1 cellular context compared by ENCODE assay signal in the genomic region with DNA sequence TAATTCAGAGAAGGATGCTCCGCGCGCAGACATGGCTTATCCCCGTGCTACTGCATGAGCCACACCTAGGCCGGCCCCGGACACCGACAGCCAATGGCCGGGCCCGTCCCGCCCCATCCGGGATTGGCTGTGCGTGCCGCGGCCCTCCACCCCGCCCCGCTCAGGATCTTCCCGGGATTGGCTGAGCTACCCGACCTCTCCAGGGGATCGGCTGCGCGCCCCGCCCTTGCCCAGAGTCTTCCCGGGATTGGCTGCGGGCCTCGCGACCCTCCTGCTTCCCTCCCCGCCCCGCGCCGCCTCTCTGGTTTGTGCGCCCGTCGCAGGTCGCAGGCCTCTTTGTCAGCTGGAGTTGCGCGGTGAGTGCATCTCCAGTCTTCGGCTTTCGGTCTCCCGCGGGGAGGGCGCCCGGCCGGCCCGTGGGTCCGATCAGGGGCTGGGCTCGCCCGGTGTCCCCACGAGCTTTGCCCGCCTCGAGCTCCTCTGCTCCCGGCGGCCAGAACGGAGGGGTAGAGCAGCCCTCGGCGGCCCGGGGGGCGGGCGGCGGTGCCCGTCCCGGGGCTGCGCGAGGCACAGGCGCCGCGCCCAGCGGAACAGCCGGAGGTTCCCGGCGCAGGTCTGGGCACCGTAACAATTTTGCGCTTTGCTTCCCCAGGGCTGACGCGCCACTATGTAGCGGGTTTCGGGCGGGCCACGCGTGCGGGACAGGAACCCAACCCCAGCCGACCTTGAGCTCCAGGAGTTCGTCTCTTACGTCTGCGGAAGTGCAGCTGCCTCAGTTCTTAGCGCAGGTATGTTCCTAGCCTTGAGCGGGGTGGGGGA.
A peak's percentile ranks its signal among the peaks of the same experiment; 100 is the strongest.
TF ChIP-seq lines count a peak whose summit lies in the region.

No MANE protein-coding gene starts in this region.

TF ChIP-seq in H1, 55 proteins besides CTCF, POLR2A, EP300 and RAD21:
- TF ChIP-seq, protein P1, sequence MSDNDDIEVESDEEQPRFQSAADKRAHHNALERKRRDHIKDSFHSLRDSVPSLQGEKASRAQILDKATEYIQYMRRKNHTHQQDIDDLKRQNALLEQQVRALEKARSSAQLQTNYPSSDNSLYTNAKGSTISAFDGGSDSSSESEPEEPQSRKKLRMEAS (IDR thresholded peaks at IDR 0.05): peak; percentile 94
- TF ChIP-seq SP4 (IDR thresholded peaks at IDR 0.05; ENCODE audit: low read length): no peak
- TF ChIP-seq FOSL1 (IDR thresholded peaks at IDR 0.05; ENCODE audit: insufficient read depth, low read depth, low read length): 0 out of 2 replicates have a peak, but pooled peaks have one; percentile 37
- TF ChIP-seq KDM4A (IDR thresholded peaks at IDR 0.05; ENCODE audit: low read depth, low read length, severe bottlenecking): peak; percentile 81
- no peak for TF ChIP-seq ZNF274 (IDR thresholded peaks at IDR 0.05; ENCODE audit: borderline replicate concordance, extremely low read depth, low read length)
- TF ChIP-seq NANOG (IDR thresholded peaks at IDR 0.05; ENCODE audit: insufficient read depth, low read depth, low read length, poor library complexity, severe bottlenecking): no peak
- TF ChIP-seq RNF2 (IDR thresholded peaks at IDR 0.05; ENCODE audit: borderline replicate concordance, low read depth, low read length, missing control alignments, poor library complexity, severe bottlenecking): no peak
- 0 out of 2 replicates have a peak, but pooled peaks have one; percentile 23 for TF ChIP-seq SRF (IDR thresholded peaks at IDR 0.05; ENCODE audit: low read depth, low read length)
- TF ChIP-seq, protein P2, sequence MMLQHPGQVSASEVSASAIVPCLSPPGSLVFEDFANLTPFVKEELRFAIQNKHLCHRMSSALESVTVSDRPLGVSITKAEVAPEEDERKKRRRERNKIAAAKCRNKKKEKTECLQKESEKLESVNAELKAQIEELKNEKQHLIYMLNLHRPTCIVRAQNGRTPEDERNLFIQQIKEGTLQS (IDR thresholded peaks at IDR 0.05; ENCODE audit: insufficient read depth, low read depth, low read length): no peak
- no peak for TF ChIP-seq HDAC6 (IDR thresholded peaks at IDR 0.05; ENCODE audit: low read depth, low read length)
- no peak for TF ChIP-seq JUN (IDR thresholded peaks at IDR 0.05; ENCODE audit: low read depth, low read length)
- no peak for TF ChIP-seq GABPA (IDR thresholded peaks at IDR 0.05; ENCODE audit: borderline replicate concordance, insufficient read depth, low read length)
- TF ChIP-seq CEBPB (IDR thresholded peaks at IDR 0.05; ENCODE audit: low read depth, low read length): no peak
- no peak for TF ChIP-seq SP2 (IDR thresholded peaks at IDR 0.05; ENCODE audit: low read length)
- TF ChIP-seq TEAD4 (IDR thresholded peaks at IDR 0.05; ENCODE audit: low read depth, low read length): no peak
- TF ChIP-seq RFX5 (IDR thresholded peaks at IDR 0.05; ENCODE audit: borderline replicate concordance, low read depth, low read length): no peak
- TF ChIP-seq GTF2F1 (IDR thresholded peaks at IDR 0.05; ENCODE audit: borderline replicate concordance, low read depth, low read length): peak; percentile 90
- TF ChIP-seq BCL11A (IDR thresholded peaks at IDR 0.05; ENCODE audit: low read depth in 2 of 2, low read length in 2 of 2): no peak
- TF ChIP-seq TCF12 (IDR thresholded peaks at IDR 0.05; ENCODE audit: low read depth, low read length): no peak
- no peak for TF ChIP-seq CBX8 (IDR thresholded peaks at IDR 0.05; ENCODE audit: borderline replicate concordance, low read depth, low read length)
- no peak for TF ChIP-seq CBX5 (IDR thresholded peaks at IDR 0.05; ENCODE audit: low read depth, low read length)
- peak; percentile 68; the same call in 1 of the 2 replicates for TF ChIP-seq JUND (IDR thresholded peaks at IDR 0.05; ENCODE audit: low read length)
- TF ChIP-seq ASH2L (IDR thresholded peaks at IDR 0.05; ENCODE audit: low read length): peak; percentile 49
- TF ChIP-seq NRF1 (IDR thresholded peaks at IDR 0.05; ENCODE audit: low read depth, low read length): peak; percentile 26; the same call in 1 of the 2 replicates
- TF ChIP-seq SAP30 (IDR thresholded peaks at IDR 0.05; ENCODE audit: insufficient read depth, insufficient replicate concordance, low read length): peak; percentile 16
- TF ChIP-seq, protein P3, sequence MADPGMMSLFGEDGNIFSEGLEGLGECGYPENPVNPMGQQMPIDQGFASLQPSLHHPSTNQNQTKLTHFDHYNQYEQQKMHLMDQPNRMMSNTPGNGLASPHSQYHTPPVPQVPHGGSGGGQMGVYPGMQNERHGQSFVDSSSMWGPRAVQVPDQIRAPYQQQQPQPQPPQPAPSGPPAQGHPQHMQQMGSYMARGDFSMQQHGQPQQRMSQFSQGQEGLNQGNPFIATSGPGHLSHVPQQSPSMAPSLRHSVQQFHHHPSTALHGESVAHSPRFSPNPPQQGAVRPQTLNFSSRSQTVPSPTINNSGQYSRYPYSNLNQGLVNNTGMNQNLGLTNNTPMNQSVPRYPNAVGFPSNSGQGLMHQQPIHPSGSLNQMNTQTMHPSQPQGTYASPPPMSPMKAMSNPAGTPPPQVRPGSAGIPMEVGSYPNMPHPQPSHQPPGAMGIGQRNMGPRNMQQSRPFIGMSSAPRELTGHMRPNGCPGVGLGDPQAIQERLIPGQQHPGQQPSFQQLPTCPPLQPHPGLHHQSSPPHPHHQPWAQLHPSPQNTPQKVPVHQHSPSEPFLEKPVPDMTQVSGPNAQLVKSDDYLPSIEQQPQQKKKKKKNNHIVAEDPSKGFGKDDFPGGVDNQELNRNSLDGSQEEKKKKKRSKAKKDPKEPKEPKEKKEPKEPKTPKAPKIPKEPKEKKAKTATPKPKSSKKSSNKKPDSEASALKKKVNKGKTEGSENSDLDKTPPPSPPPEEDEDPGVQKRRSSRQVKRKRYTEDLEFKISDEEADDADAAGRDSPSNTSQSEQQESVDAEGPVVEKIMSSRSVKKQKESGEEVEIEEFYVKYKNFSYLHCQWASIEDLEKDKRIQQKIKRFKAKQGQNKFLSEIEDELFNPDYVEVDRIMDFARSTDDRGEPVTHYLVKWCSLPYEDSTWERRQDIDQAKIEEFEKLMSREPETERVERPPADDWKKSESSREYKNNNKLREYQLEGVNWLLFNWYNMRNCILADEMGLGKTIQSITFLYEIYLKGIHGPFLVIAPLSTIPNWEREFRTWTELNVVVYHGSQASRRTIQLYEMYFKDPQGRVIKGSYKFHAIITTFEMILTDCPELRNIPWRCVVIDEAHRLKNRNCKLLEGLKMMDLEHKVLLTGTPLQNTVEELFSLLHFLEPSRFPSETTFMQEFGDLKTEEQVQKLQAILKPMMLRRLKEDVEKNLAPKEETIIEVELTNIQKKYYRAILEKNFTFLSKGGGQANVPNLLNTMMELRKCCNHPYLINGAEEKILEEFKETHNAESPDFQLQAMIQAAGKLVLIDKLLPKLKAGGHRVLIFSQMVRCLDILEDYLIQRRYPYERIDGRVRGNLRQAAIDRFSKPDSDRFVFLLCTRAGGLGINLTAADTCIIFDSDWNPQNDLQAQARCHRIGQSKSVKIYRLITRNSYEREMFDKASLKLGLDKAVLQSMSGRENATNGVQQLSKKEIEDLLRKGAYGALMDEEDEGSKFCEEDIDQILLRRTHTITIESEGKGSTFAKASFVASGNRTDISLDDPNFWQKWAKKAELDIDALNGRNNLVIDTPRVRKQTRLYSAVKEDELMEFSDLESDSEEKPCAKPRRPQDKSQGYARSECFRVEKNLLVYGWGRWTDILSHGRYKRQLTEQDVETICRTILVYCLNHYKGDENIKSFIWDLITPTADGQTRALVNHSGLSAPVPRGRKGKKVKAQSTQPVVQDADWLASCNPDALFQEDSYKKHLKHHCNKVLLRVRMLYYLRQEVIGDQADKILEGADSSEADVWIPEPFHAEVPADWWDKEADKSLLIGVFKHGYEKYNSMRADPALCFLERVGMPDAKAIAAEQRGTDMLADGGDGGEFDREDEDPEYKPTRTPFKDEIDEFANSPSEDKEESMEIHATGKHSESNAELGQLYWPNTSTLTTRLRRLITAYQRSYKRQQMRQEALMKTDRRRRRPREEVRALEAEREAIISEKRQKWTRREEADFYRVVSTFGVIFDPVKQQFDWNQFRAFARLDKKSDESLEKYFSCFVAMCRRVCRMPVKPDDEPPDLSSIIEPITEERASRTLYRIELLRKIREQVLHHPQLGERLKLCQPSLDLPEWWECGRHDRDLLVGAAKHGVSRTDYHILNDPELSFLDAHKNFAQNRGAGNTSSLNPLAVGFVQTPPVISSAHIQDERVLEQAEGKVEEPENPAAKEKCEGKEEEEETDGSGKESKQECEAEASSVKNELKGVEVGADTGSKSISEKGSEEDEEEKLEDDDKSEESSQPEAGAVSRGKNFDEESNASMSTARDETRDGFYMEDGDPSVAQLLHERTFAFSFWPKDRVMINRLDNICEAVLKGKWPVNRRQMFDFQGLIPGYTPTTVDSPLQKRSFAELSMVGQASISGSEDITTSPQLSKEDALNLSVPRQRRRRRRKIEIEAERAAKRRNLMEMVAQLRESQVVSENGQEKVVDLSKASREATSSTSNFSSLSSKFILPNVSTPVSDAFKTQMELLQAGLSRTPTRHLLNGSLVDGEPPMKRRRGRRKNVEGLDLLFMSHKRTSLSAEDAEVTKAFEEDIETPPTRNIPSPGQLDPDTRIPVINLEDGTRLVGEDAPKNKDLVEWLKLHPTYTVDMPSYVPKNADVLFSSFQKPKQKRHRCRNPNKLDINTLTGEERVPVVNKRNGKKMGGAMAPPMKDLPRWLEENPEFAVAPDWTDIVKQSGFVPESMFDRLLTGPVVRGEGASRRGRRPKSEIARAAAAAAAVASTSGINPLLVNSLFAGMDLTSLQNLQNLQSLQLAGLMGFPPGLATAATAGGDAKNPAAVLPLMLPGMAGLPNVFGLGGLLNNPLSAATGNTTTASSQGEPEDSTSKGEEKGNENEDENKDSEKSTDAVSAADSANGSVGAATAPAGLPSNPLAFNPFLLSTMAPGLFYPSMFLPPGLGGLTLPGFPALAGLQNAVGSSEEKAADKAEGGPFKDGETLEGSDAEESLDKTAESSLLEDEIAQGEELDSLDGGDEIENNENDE (IDR thresholded peaks at IDR 0.05; ENCODE audit: insufficient replicate concordance, low read length): no peak
- no peak for TF ChIP-seq RXRA (IDR thresholded peaks at IDR 0.05; ENCODE audit: insufficient read depth, low read depth, low read length)
- TF ChIP-seq BACH1 (IDR thresholded peaks at IDR 0.05; ENCODE audit: low read length): no peak
- TF ChIP-seq SIN3A (conservative IDR thresholded peaks at IDR 0.05 in 1 of 2, IDR thresholded peaks at IDR 0.05 in 1 of 2; ENCODE audit: low read depth in 1 of 2, low read length in 2 of 2): peak in 1 of 2 experiments; percentile 80; a peak in 2 of 4 replicates
- TF ChIP-seq KDM5A (IDR thresholded peaks at IDR 0.05; ENCODE audit: low read length): peak; percentile 27; the same call in 1 of the 2 replicates
- no peak for TF ChIP-seq YY1 (IDR thresholded peaks at IDR 0.05; ENCODE audit: low read depth, low read length)
- TF ChIP-seq EZH2 (IDR thresholded peaks at IDR 0.05; ENCODE audit: low read depth, low read length, severe bottlenecking): no peak
- TF ChIP-seq RBBP5 (IDR thresholded peaks at IDR 0.05; ENCODE audit: borderline replicate concordance, low read depth, low read length): peak; percentile 77; the same call in 1 of the 2 replicates
- no peak for TF ChIP-seq CHD1 (IDR thresholded peaks at IDR 0.05; ENCODE audit: low read depth, low read length)
- no peak for TF ChIP-seq CHD2 (IDR thresholded peaks at IDR 0.05; ENCODE audit: low read length)
- TF ChIP-seq BRCA1 (IDR thresholded peaks at IDR 0.05; ENCODE audit: low read depth, low read length): no peak
- TF ChIP-seq CREB1 (IDR thresholded peaks at IDR 0.05): peak; percentile 88
- peak; percentile 65; the same call in 1 of the 2 replicates for TF ChIP-seq SP1 (IDR thresholded peaks at IDR 0.05; ENCODE audit: low read depth, low read length)
- peak in 1 of 2 experiments; percentile 31; a peak in 1 of 4 replicates for TF ChIP-seq HDAC2 (IDR thresholded peaks at IDR 0.05; ENCODE audit: borderline replicate concordance in 1 of 2, low read depth in 2 of 2, low read length in 2 of 2)
- no peak for TF ChIP-seq MAFK (IDR thresholded peaks at IDR 0.05; ENCODE audit: low read depth, low read length)
- TF ChIP-seq KDM1A (IDR thresholded peaks at IDR 0.05; ENCODE audit: borderline replicate concordance, low read length): no peak
- TF ChIP-seq SIX5 (IDR thresholded peaks at IDR 0.05; ENCODE audit: low read depth, low read length): no peak
- TF ChIP-seq POU5F1 (IDR thresholded peaks at IDR 0.05; ENCODE audit: low read depth, low read length): no peak
- no peak for TF ChIP-seq SUZ12 (IDR thresholded peaks at IDR 0.05; ENCODE audit: low read length)
- TF ChIP-seq EGR1 (IDR thresholded peaks at IDR 0.05; ENCODE audit: borderline replicate concordance, low read depth, low read length): no peak
- TF ChIP-seq, protein P4, sequence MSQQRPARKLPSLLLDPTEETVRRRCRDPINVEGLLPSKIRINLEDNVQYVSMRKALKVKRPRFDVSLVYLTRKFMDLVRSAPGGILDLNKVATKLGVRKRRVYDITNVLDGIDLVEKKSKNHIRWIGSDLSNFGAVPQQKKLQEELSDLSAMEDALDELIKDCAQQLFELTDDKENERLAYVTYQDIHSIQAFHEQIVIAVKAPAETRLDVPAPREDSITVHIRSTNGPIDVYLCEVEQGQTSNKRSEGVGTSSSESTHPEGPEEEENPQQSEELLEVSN (IDR thresholded peaks at IDR 0.05): peak; percentile 93
- peak; percentile 96 for TF ChIP-seq TBP (IDR thresholded peaks at IDR 0.05; ENCODE audit: low read depth, low read length)
- TF ChIP-seq, protein P5, sequence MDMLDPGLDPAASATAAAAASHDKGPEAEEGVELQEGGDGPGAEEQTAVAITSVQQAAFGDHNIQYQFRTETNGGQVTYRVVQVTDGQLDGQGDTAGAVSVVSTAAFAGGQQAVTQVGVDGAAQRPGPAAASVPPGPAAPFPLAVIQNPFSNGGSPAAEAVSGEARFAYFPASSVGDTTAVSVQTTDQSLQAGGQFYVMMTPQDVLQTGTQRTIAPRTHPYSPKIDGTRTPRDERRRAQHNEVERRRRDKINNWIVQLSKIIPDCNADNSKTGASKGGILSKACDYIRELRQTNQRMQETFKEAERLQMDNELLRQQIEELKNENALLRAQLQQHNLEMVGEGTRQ (IDR thresholded peaks at IDR 0.05; ENCODE audit: low read length): no peak
- TF ChIP-seq PHF8 (conservative IDR thresholded peaks at IDR 0.05; ENCODE audit: low read depth, low read length): peak; percentile 80
- TF ChIP-seq CTBP2 (IDR thresholded peaks at IDR 0.05; ENCODE audit: borderline replicate concordance, insufficient read depth, insufficient read length, low read length): peak; percentile 33
- TF ChIP-seq TAF7 (optimal IDR thresholded peaks at IDR 0.05; ENCODE audit: borderline replicate concordance, low read depth, low read length): peak; percentile 96
- TF ChIP-seq, protein P6, sequence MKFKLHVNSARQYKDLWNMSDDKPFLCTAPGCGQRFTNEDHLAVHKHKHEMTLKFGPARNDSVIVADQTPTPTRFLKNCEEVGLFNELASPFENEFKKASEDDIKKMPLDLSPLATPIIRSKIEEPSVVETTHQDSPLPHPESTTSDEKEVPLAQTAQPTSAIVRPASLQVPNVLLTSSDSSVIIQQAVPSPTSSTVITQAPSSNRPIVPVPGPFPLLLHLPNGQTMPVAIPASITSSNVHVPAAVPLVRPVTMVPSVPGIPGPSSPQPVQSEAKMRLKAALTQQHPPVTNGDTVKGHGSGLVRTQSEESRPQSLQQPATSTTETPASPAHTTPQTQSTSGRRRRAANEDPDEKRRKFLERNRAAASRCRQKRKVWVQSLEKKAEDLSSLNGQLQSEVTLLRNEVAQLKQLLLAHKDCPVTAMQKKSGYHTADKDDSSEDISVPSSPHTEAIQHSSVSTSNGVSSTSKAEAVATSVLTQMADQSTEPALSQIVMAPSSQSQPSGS (IDR thresholded peaks at IDR 0.05; ENCODE audit: low read length): no peak
- peak; percentile 97 for TF ChIP-seq POLR2AphosphoS5 (IDR thresholded peaks at IDR 0.05; ENCODE audit: low read depth, low read length)
- no peak for TF ChIP-seq SIRT6 (IDR thresholded peaks at IDR 0.05; ENCODE audit: low read length)
- peak; percentile 99 for TF ChIP-seq TAF1 (IDR thresholded peaks at IDR 0.05; ENCODE audit: low read depth, low read length)
